Comparison of ENCODE assay signal across 10 cellular contexts in the genomic region with DNA sequence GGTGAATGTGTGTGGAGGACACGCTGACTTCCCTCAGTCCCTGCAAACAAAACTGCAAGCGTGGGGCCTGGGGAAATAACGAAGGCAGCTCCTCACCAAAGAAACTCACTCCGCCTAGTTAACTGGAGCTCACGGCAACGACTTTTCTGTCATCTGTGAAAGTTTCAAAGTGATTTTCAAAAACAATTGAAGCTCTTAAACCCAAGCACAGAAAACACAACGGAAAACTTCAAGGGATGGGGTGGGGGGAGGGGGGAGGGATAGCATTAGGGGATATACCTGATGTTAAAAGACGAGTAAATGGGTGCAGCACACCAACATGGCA. TPM values are rescaled to one million over a fixed set of nuclear protein-coding genes. Genes with fewer than 3 reads are reported as not detected.
"Had no signal": no experiment of that assay in that cellular context is flagged by ENCODE, and none has a peak within 500 bp of the region (broad histone marks: within the 10 kb centered on the region; RNA-seq: fewer than 3 reads in every experiment).

No MANE protein-coding gene starts in this region.

- DNase-seq: GM23248, GOT3, HFFc6, IMR-90, KG1 had no signal

- H3K4me3 Mint-ChIP-seq: HFFc6 had no signal

- ATAC-seq: HCT116 had no signal

- H3K9me3 ChIP-seq: HAP-1 had no signal

- H3K9ac ChIP-seq: GM23248 had no signal

- H3K27ac Mint-ChIP-seq: HFFc6 had no signal

- H3K9me3 Mint-ChIP-seq: HFFc6 had no signal

- H3K4me3 ChIP-seq: GM23248, HAP-1 had no signal

RNA-seq across cellular contexts. Expression of gene GNG13, which starts 3.2 kb away (rescaled TPM):
- total RNA-seq: GM23248, H4, H7, HFFc6, HT-29, IMR-90 had no signal
- polyA plus RNA-seq: GM23248, IMR-90 had no signal

RNA-seq across cellular contexts. Expression of gene MSLN, which starts 43.2 kb away (rescaled TPM):
- total RNA-seq: GM23248, H4, H7, IMR-90 had no signal
- polyA plus RNA-seq: GM23248 had no signal
